In genomic region chr16:82011199-82011641, GRCh38 we compare ENCODE assay signal across 8 cellular contexts. TPM values are rescaled to one million over a fixed set of nuclear protein-coding genes. Genes with fewer than 3 reads are reported as not detected.
DNase-seq lines count a peak whose midpoint lies in the region; ATAC-seq and TF ChIP-seq lines count a peak whose summit lies in the region.

Gene SDR42E1, minus strand, starts transcription at chr16:82011470. Its CDS starts 10,612 bp downstream, at chr16:82000858.

- H3K27me3 ChIP-seq in gastrocnemius medialis (peaks cover 0 to 8% (median 0%) of the 10 kb centered on the region in 3 donors), dorsolateral prefrontal cortex (peaks cover 0 to 52% (median 24%) of the 10 kb centered on the region in 45 donors)

- ATAC-seq in GM21825 (IDR thresholded peaks at IDR 0.05; ENCODE audit: unreplicated experiment) (peak; percentile 98), gastrocnemius medialis (no peak)

- H3K27ac ChIP-seq in gastrocnemius medialis (no peak within 1 kb of the TSS), dorsolateral prefrontal cortex (no peak within 1 kb of the TSS)

- no peaks in the 10 kb centered on the region for H3K9me3 ChIP-seq in gastrocnemius medialis

- no peaks in the 10 kb centered on the region for H3K36me3 ChIP-seq in gastrocnemius medialis

- intact Hi-C loops in gastrocnemius medialis (cut with DNase I; ENCODE audit: low total_unique reads) (no loop called here), dorsolateral prefrontal cortex (cut with DNase I) (no loop called here)

- no peaks in the 10 kb centered on the region for H3K4me1 ChIP-seq in gastrocnemius medialis

- DNase-seq in DMS153 treated with DMSO at 0.1 percent for 48 hours (lab: John Stamatoyannopoulos, UW; ENCODE audit: unreplicated experiment) (peak; percentile 77), NCI-H2081 treated with DMSO at 0.1 percent for 48 hours (lab: John Stamatoyannopoulos, UW) (peak; percentile 14), fibroblast of peridontal ligament (ENCODE audit: extremely low read depth) (peak; percentile 5), gastrocnemius medialis (no peak), dorsolateral prefrontal cortex (no peak)
- peak; percentile 13 to 27 (median 20) for DNase-seq in activated CD8-positive, alpha-beta memory T cell treated with anti-CD3 and anti-CD28 coated beads for 48 hours (ENCODE audit: low read depth in 2 of 3, low spot score in 2 of 3)
- peak; percentile 48 to 57 for DNase-seq in stimulated activated CD4-positive, alpha-beta T cell treated with anti-CD3 and anti-CD28 coated beads, Interleukin-1b, Interleukin-23, amount 100 ng/mL, for 4 hours (ENCODE audit: low read depth in 2 of 2)

- H3K4me3 ChIP-seq in gastrocnemius medialis (no peak within 1 kb of the TSS), dorsolateral prefrontal cortex (peak within 1 kb of the TSS in 2 of 59 donors; percentile 3 to 5)

- in situ Hi-C loops in gastrocnemius medialis (cut with MboI; ENCODE audit: low sequenced_read_pairs in 4 of 4), result loop anchor here in 1 of 4 donors (25.0 kb wide), 1 partner anchor 101 kb away; no protein-coding TSS in a partner anchor

- TF ChIP-seq CTCF in gastrocnemius medialis (IDR thresholded peaks at IDR 0.05 in 4 of 5, conservative IDR thresholded peaks at IDR 0.05 in 1 of 5), result no peak
- no peak for TF ChIP-seq CTCF in dorsolateral prefrontal cortex (IDR thresholded peaks at IDR 0.05 in 54 of 56, conservative IDR thresholded peaks at IDR 0.05 in 2 of 56; ENCODE audit: low read depth in 1 of 56, partially characterized antibody in 56 of 56)

- no peak for TF ChIP-seq POLR2A in gastrocnemius medialis (IDR thresholded peaks at IDR 0.05)

RNA-seq across cellular contexts. Expression of gene SDR42E1, which starts in this region (rescaled TPM):
- total RNA-seq in gastrocnemius medialis (under 1 TPM in 1 of 4 donors, not detected in 3; 0.02 TPM), dorsolateral prefrontal cortex (under 1 TPM in 21 of 120 experiments, not detected in 99; 0.03 to 0.47 (median 0.04) TPM)

Comparison
In these comparisons a context has a peak if more than half of its experiments do, and no peak if none do; other contexts are left out.
1. DNase-seq: peak in DMS153 treated with DMSO at 0.1 percent for 48 hours (single experiment), NCI-H2081 treated with DMSO at 0.1 percent for 48 hours (single experiment), activated CD8-positive, alpha-beta memory T cell treated with anti-CD3 and anti-CD28 coated beads for 48 hours (3 of 3), fibroblast of peridontal ligament (single experiment) and stimulated activated CD4-positive, alpha-beta T cell treated with anti-CD3 and anti-CD28 coated beads, Interleukin-1b, Interleukin-23, amount 100 ng/mL, for 4 hours (2 of 2); none in gastrocnemius medialis (0 of 2) and dorsolateral prefrontal cortex (0 of 10).